1 cellular context compared by ENCODE assay signal in the genomic region with DNA sequence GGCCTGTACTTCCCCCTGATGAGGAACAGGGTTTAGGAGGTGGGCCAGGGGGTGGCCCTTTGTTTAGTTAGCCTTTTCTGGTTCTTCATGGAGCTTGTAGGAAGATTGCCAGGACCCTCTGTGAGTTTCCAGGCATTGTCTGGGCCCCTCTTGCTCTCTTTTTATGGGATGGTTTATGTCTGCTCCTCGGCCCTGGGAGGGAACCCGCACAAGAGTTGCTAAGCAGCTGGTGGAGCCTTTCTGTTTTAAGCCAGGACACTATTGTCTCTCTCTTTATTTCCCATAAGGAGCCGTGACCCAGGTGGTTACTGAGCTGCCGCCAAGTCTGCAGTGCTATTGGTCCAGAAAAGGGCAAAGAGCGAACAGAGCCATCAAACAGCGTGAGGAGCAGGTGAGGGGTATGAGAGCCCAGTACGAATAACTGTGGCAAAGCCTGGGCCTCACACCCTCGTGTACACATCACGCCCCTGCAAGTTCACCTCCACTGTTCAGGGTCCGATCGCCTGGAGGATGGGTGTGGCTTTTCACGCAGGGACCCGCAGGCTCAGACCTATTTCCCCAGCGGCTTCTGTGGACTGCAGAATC.
TF ChIP-seq lines count a peak whose summit lies in the region.

No MANE protein-coding gene starts in this region.

TF ChIP-seq in HepG2, 621 proteins besides CTCF, POLR2A, EP300 and RAD21 (continued from another document and continues in another):
- TF ChIP-seq, protein P1, sequence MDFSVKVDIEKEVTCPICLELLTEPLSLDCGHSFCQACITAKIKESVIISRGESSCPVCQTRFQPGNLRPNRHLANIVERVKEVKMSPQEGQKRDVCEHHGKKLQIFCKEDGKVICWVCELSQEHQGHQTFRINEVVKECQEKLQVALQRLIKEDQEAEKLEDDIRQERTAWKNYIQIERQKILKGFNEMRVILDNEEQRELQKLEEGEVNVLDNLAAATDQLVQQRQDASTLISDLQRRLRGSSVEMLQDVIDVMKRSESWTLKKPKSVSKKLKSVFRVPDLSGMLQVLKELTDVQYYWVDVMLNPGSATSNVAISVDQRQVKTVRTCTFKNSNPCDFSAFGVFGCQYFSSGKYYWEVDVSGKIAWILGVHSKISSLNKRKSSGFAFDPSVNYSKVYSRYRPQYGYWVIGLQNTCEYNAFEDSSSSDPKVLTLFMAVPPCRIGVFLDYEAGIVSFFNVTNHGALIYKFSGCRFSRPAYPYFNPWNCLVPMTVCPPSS (IDR thresholded peaks at IDR 0.05) = no peak
- TF ChIP-seq ZNF335 (CRISPR knock-in tag; IDR thresholded peaks at IDR 0.05) = peak; percentile 38; the same call in 1 of the 2 replicates
- peak; percentile 43; the same call in 1 of the 2 replicates for TF ChIP-seq ZNF563 (CRISPR knock-in tag; IDR thresholded peaks at IDR 0.05)
- no peak for TF ChIP-seq BCL3 (CRISPR knock-in tag; IDR thresholded peaks at IDR 0.05)
- peak; percentile 52; the same call in 1 of the 2 replicates for TF ChIP-seq GATAD2A (CRISPR knock-in tag; IDR thresholded peaks at IDR 0.05)
- no peak for TF ChIP-seq RFXAP (CRISPR knock-in tag; IDR thresholded peaks at IDR 0.05; ENCODE audit: borderline replicate concordance)
- TF ChIP-seq ZEB1 (IDR thresholded peaks at IDR 0.05; ENCODE audit: insufficient replicate concordance, low read depth) = no peak
- 0 out of 2 replicates have a peak, but pooled peaks have one; percentile 69 for TF ChIP-seq NRL (CRISPR knock-in tag; IDR thresholded peaks at IDR 0.05; ENCODE audit: borderline replicate concordance)
- no peak for TF ChIP-seq YEATS4 (CRISPR knock-in tag; IDR thresholded peaks at IDR 0.05; ENCODE audit: borderline replicate concordance)
- TF ChIP-seq, protein P2, sequence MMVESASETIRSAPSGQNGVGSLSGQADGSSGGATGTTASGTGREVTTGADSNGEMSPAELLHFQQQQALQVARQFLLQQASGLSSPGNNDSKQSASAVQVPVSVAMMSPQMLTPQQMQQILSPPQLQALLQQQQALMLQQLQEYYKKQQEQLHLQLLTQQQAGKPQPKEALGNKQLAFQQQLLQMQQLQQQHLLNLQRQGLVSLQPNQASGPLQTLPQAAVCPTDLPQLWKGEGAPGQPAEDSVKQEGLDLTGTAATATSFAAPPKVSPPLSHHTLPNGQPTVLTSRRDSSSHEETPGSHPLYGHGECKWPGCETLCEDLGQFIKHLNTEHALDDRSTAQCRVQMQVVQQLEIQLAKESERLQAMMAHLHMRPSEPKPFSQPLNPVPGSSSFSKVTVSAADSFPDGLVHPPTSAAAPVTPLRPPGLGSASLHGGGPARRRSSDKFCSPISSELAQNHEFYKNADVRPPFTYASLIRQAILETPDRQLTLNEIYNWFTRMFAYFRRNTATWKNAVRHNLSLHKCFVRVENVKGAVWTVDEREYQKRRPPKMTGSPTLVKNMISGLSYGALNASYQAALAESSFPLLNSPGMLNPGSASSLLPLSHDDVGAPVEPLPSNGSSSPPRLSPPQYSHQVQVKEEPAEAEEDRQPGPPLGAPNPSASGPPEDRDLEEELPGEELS (CRISPR knock-in tag; IDR thresholded peaks at IDR 0.05) = peak; percentile 16; the same call in 1 of the 2 replicates
- no peak for TF ChIP-seq ZNF362 (CRISPR knock-in tag; IDR thresholded peaks at IDR 0.05; ENCODE audit: borderline replicate concordance)
- TF ChIP-seq TEAD3 (CRISPR knock-in tag; optimal IDR thresholded peaks at IDR 0.05; ENCODE audit: borderline replicate concordance) = peak; percentile 36
- 0 out of 2 replicates have a peak, but pooled peaks have one; percentile 39 for TF ChIP-seq IRF2 (CRISPR knock-in tag; IDR thresholded peaks at IDR 0.05)
- TF ChIP-seq ZSCAN22 (CRISPR knock-in tag; IDR thresholded peaks at IDR 0.05) = no peak
- no peak for TF ChIP-seq ZSCAN30 (CRISPR knock-in tag; IDR thresholded peaks at IDR 0.05)
- TF ChIP-seq, protein P3, sequence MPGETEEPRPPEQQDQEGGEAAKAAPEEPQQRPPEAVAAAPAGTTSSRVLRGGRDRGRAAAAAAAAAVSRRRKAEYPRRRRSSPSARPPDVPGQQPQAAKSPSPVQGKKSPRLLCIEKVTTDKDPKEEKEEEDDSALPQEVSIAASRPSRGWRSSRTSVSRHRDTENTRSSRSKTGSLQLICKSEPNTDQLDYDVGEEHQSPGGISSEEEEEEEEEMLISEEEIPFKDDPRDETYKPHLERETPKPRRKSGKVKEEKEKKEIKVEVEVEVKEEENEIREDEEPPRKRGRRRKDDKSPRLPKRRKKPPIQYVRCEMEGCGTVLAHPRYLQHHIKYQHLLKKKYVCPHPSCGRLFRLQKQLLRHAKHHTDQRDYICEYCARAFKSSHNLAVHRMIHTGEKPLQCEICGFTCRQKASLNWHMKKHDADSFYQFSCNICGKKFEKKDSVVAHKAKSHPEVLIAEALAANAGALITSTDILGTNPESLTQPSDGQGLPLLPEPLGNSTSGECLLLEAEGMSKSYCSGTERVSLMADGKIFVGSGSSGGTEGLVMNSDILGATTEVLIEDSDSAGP (CRISPR knock-in tag; IDR thresholded peaks at IDR 0.05; ENCODE audit: borderline replicate concordance) = peak; percentile 30; the same call in 1 of the 2 replicates
- TF ChIP-seq MIXL1 (CRISPR knock-in tag; IDR thresholded peaks at IDR 0.05) = no peak
- TF ChIP-seq GZF1 (CRISPR knock-in tag; IDR thresholded peaks at IDR 0.05) = 0 out of 2 replicates have a peak, but pooled peaks have one; percentile 23
- TF ChIP-seq ZNF605 (CRISPR knock-in tag; IDR thresholded peaks at IDR 0.05) = peak; percentile 82
- TF ChIP-seq SNAPC2 (CRISPR knock-in tag; IDR thresholded peaks at IDR 0.05) = no peak
- peak; percentile 46; the same call in 1 of the 2 replicates for TF ChIP-seq SP4 (CRISPR knock-in tag; IDR thresholded peaks at IDR 0.05)
- TF ChIP-seq MYC (CRISPR knock-in tag; IDR thresholded peaks at IDR 0.05; ENCODE audit: borderline replicate concordance) = peak; percentile 39; the same call in 1 of the 2 replicates
- TF ChIP-seq ZNF580 (CRISPR knock-in tag; IDR thresholded peaks at IDR 0.05; ENCODE audit: borderline replicate concordance, low read depth) = peak; percentile 41; the same call in 1 of the 2 replicates
- TF ChIP-seq PITX1 (CRISPR knock-in tag; IDR thresholded peaks at IDR 0.05) = peak; percentile 24; the same call in 1 of the 2 replicates
- TF ChIP-seq, protein P4, sequence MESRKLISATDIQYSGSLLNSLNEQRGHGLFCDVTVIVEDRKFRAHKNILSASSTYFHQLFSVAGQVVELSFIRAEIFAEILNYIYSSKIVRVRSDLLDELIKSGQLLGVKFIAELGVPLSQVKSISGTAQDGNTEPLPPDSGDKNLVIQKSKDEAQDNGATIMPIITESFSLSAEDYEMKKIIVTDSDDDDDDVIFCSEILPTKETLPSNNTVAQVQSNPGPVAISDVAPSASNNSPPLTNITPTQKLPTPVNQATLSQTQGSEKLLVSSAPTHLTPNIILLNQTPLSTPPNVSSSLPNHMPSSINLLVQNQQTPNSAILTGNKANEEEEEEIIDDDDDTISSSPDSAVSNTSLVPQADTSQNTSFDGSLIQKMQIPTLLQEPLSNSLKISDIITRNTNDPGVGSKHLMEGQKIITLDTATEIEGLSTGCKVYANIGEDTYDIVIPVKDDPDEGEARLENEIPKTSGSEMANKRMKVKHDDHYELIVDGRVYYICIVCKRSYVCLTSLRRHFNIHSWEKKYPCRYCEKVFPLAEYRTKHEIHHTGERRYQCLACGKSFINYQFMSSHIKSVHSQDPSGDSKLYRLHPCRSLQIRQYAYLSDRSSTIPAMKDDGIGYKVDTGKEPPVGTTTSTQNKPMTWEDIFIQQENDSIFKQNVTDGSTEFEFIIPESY (CRISPR knock-in tag; IDR thresholded peaks at IDR 0.05) = no peak
- no peak for TF ChIP-seq BRCA1 (CRISPR knock-in tag; IDR thresholded peaks at IDR 0.05)
- TF ChIP-seq CCDC6 (CRISPR knock-in tag; IDR thresholded peaks at IDR 0.05) = 0 out of 2 replicates have a peak, but pooled peaks have one; percentile 26
- no peak for TF ChIP-seq ZBTB1 (CRISPR knock-in tag; IDR thresholded peaks at IDR 0.05; ENCODE audit: borderline replicate concordance)
- TF ChIP-seq ZSCAN21 (CRISPR knock-in tag; IDR thresholded peaks at IDR 0.05; ENCODE audit: borderline replicate concordance) = no peak
- no peak for TF ChIP-seq HHEX (CRISPR knock-in tag; IDR thresholded peaks at IDR 0.05)
- no peak for TF ChIP-seq MIER2 (CRISPR knock-in tag; IDR thresholded peaks at IDR 0.05)
- peak; percentile 65; the same call in 1 of the 2 replicates for TF ChIP-seq ZBTB38 (CRISPR knock-in tag; IDR thresholded peaks at IDR 0.05)
- 0 out of 2 replicates have a peak, but pooled peaks have one; percentile 32 for TF ChIP-seq RCOR2 (CRISPR knock-in tag; IDR thresholded peaks at IDR 0.05)
- peak; percentile 50; the same call in 1 of the 2 replicates for TF ChIP-seq POGZ (CRISPR knock-in tag; IDR thresholded peaks at IDR 0.05)
- no peak for TF ChIP-seq ZNF33B (CRISPR knock-in tag; IDR thresholded peaks at IDR 0.05)
- TF ChIP-seq ZNF274 (CRISPR knock-in tag; IDR thresholded peaks at IDR 0.05) = peak; percentile 18; the same call in 1 of the 2 replicates
- no peak for TF ChIP-seq SATB2 (CRISPR knock-in tag; IDR thresholded peaks at IDR 0.05)
- TF ChIP-seq ZNF503 (CRISPR knock-in tag; IDR thresholded peaks at IDR 0.05) = 0 out of 2 replicates have a peak, but pooled peaks have one; percentile 28
- TF ChIP-seq ZNF20 (CRISPR knock-in tag; IDR thresholded peaks at IDR 0.05) = no peak
- no peak for TF ChIP-seq SOX13 (IDR thresholded peaks at IDR 0.05)
- TF ChIP-seq SOX13 (CRISPR knock-in tag; conservative IDR thresholded peaks at IDR 0.05 in 1 of 2, IDR thresholded peaks at IDR 0.05 in 1 of 2) = 0 out of 4 replicates have a peak, but pooled peaks of 1 of the 2 experiments have one; percentile 18
- TF ChIP-seq HNF4A (CRISPR knock-in tag; IDR thresholded peaks at IDR 0.05) = peak; percentile 61
- TF ChIP-seq GFI1 (CRISPR knock-in tag; IDR thresholded peaks at IDR 0.05; ENCODE audit: borderline replicate concordance) = no peak
- no peak for TF ChIP-seq CREB3 (CRISPR knock-in tag; IDR thresholded peaks at IDR 0.05)
- TF ChIP-seq NR0B2 (CRISPR knock-in tag; IDR thresholded peaks at IDR 0.05) = no peak
- TF ChIP-seq ZMYM2 (CRISPR knock-in tag; IDR thresholded peaks at IDR 0.05) = 0 out of 2 replicates have a peak, but pooled peaks have one; percentile 26
- TF ChIP-seq ZNF841 (CRISPR knock-in tag; IDR thresholded peaks at IDR 0.05; ENCODE audit: borderline replicate concordance) = no peak
- peak; percentile 38; the same call in 1 of the 2 replicates for TF ChIP-seq MEIS2 (CRISPR knock-in tag; IDR thresholded peaks at IDR 0.05)
- no peak for TF ChIP-seq RNF2 (conservative IDR thresholded peaks at IDR 0.05; ENCODE audit: low read depth)
- 0 out of 2 replicates have a peak, but pooled peaks have one; percentile 30 for TF ChIP-seq KLF12 (CRISPR knock-in tag; IDR thresholded peaks at IDR 0.05; ENCODE audit: borderline replicate concordance)
